8 cellular contexts compared by ENCODE assay signal in the genomic region with DNA sequence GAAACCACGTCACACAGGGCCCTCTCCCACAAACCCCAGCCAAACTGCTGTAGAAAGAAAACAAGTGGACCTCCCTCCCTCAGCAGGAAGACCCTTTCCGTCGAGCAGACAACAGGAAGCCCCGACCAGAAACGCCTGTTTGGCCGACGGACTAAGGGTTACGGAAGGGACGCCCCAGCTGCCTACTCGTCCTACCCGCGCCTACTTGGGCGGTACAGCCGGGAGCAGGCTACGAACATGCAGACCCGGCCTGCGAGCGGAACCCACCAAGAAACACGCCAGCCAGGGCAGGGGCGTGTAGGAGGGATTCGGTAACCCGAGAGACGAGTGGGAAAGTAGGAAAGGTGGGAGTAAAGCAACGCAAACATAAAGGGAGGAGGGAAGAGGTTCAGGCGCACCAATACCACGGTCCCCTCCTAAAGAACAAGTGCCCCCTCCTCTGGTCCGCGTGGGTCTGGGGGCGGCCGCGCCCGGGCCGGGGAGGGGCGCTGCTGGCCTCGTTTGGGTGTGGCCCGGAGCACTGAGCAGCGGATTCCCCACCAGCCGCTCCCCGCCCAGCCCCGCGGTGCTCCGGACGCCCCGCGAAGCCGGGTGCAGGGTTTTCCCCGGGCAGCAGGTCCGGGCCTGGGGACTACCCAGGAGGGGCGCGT. TPM values are rescaled to one million over a fixed set of nuclear protein-coding genes. Genes with fewer than 3 reads are reported as not detected.
DNase-seq lines count a peak whose midpoint lies in the region; ATAC-seq and TF ChIP-seq lines count a peak whose summit lies in the region.

No MANE protein-coding gene starts in this region.

- H3K4me1 Mint-ChIP-seq in IgD-negative memory B cell, result peaks cover 4 to 28% (median 26%) of the 10 kb centered on the region in 3 donors
- H3K4me1 Mint-ChIP-seq in activated CD4-positive, alpha-beta T cell treated with anti-CD3 and anti-CD28 coated beads, Interleukin-2, amount 10 ng/mL, durations not matched to agents 7 days and 5 days, result peaks cover 56% of the 10 kb centered on the region
- peaks cover 29% of the 10 kb centered on the region for H3K4me1 Mint-ChIP-seq in endothelial cell (ENCODE audit: unreplicated experiment)
- H3K4me1 Mint-ChIP-seq in natural killer cell treated with Interleukin-12 subunit alpha and Interleukin-12 subunit beta and Interleukin-15 and Interleukin-18, amount 100 ng/mL, for 72 hours (ENCODE audit: low read depth in 2 of 2), result peaks cover 48 to 55% of the 10 kb centered on the region in 2 donors

- no peak for DNase-seq in AG09309 (ENCODE audit: low read depth)
- DNase-seq in activated CD4-positive, alpha-beta T cell treated with anti-CD3 and anti-CD28 coated beads, Interleukin-2, amount 10 ng/mL, durations not matched to agents 7 days and 5 days, result peak; percentile 49
- DNase-seq in endothelial cell (ENCODE audit: low spot score), result peak; percentile 35
- DNase-seq in natural killer cell treated with Interleukin-12 subunit alpha and Interleukin-12 subunit beta and Interleukin-15 and Interleukin-18, amount 100 ng/mL, for 72 hours (ENCODE audit: low spot score), result peak; percentile 70
- no peak for DNase-seq in NCI-H1092 treated with DMSO at 0.1 percent for 48 hours (lab: John Stamatoyannopoulos, UW)
- no peak for DNase-seq in ACHN
- DNase-seq in NCI-H446 treated with DMSO at 0.1 percent for 48 hours (lab: John Stamatoyannopoulos, UW), result no peak

- peak overlapping the region; percentile 94 for H3K4me3 ChIP-seq in AG09309 (ENCODE audit: control insufficient read depth, low read depth, low read length)

- CTCF ChIA-PET in activated CD4-positive, alpha-beta T cell treated with anti-CD3 and anti-CD28 coated beads, Interleukin-2, amount 10 ng/mL, durations not matched to agents 7 days and 5 days (lab: Charles Lee), result interaction anchor here (0.8 to 3.3 kb wide), 9 partner anchors 9 to 459 kb away, joined by 3 to 17 read pairs (median 3); no protein-coding TSS in a partner anchor

- H3K27ac Mint-ChIP-seq in IgD-negative memory B cell (peak overlapping the region; percentile 38 to 96 (median 88)), endothelial cell (ENCODE audit: unreplicated experiment) (peak overlapping the region; percentile 81)
- peak overlapping the region; percentile 98 for H3K27ac Mint-ChIP-seq in activated CD4-positive, alpha-beta T cell treated with anti-CD3 and anti-CD28 coated beads, Interleukin-2, amount 10 ng/mL, durations not matched to agents 7 days and 5 days
- peak overlapping the region; percentile 75 to 93 for H3K27ac Mint-ChIP-seq in natural killer cell treated with Interleukin-12 subunit alpha and Interleukin-12 subunit beta and Interleukin-15 and Interleukin-18, amount 100 ng/mL, for 72 hours

- in situ Hi-C loops in ACHN (cut with HindIII; ENCODE audit: low pct_ligation_motif_present, low pct_unique_long_range_greater_than_20kb, low sequenced_read_pairs), result no loop called here

- peaks cover 2% of the 10 kb centered on the region for H3K36me3 Mint-ChIP-seq in IgD-negative memory B cell
- H3K36me3 Mint-ChIP-seq in activated CD4-positive, alpha-beta T cell treated with anti-CD3 and anti-CD28 coated beads, Interleukin-2, amount 10 ng/mL, durations not matched to agents 7 days and 5 days (ENCODE audit: low read depth), result peaks cover 40% of the 10 kb centered on the region
- no peaks in the 10 kb centered on the region for H3K36me3 Mint-ChIP-seq in endothelial cell (ENCODE audit: low read depth, unreplicated experiment)
- H3K36me3 Mint-ChIP-seq in natural killer cell treated with Interleukin-12 subunit alpha and Interleukin-12 subunit beta and Interleukin-15 and Interleukin-18, amount 100 ng/mL, for 72 hours, result no peaks in the 10 kb centered on the region

- H3K27me3 Mint-ChIP-seq in IgD-negative memory B cell, result no peaks in the 10 kb centered on the region
- H3K27me3 Mint-ChIP-seq in activated CD4-positive, alpha-beta T cell treated with anti-CD3 and anti-CD28 coated beads, Interleukin-2, amount 10 ng/mL, durations not matched to agents 7 days and 5 days, result no peaks in the 10 kb centered on the region
- H3K27me3 Mint-ChIP-seq in endothelial cell (ENCODE audit: unreplicated experiment), result peaks cover 5% of the 10 kb centered on the region
- H3K27me3 Mint-ChIP-seq in natural killer cell treated with Interleukin-12 subunit alpha and Interleukin-12 subunit beta and Interleukin-15 and Interleukin-18, amount 100 ng/mL, for 72 hours, result peaks cover 0 to 5% of the 10 kb centered on the region in 2 donors

- H3K9me3 Mint-ChIP-seq in IgD-negative memory B cell, result no peaks in the 10 kb centered on the region
- no peaks in the 10 kb centered on the region for H3K9me3 Mint-ChIP-seq in activated CD4-positive, alpha-beta T cell treated with anti-CD3 and anti-CD28 coated beads, Interleukin-2, amount 10 ng/mL, durations not matched to agents 7 days and 5 days
- no peaks in the 10 kb centered on the region for H3K9me3 Mint-ChIP-seq in endothelial cell (ENCODE audit: unreplicated experiment)
- H3K9me3 Mint-ChIP-seq in natural killer cell treated with Interleukin-12 subunit alpha and Interleukin-12 subunit beta and Interleukin-15 and Interleukin-18, amount 100 ng/mL, for 72 hours, result no peaks in the 10 kb centered on the region

- H3K4me3 Mint-ChIP-seq in IgD-negative memory B cell (peak overlapping the region; percentile 88 to 99 (median 96)), endothelial cell (ENCODE audit: unreplicated experiment) (peak overlapping the region; percentile 95)
- peak overlapping the region; percentile 95 for H3K4me3 Mint-ChIP-seq in activated CD4-positive, alpha-beta T cell treated with anti-CD3 and anti-CD28 coated beads, Interleukin-2, amount 10 ng/mL, durations not matched to agents 7 days and 5 days
- peak overlapping the region; percentile 90 for H3K4me3 Mint-ChIP-seq in natural killer cell treated with Interleukin-12 subunit alpha and Interleukin-12 subunit beta and Interleukin-15 and Interleukin-18, amount 100 ng/mL, for 72 hours

- TF ChIP-seq CTCF in AG09309 (IDR thresholded peaks at IDR 0.05; ENCODE audit: control insufficient read depth, insufficient read depth, low read depth, low read length, missing control alignments), result no peak
- TF ChIP-seq CTCF in endothelial cell (IDR thresholded peaks at IDR 0.05; ENCODE audit: unreplicated experiment), result no peak

- POLR2A ChIA-PET in activated CD4-positive, alpha-beta T cell treated with anti-CD3 and anti-CD28 coated beads, Interleukin-2, amount 10 ng/mL, durations not matched to agents 7 days and 5 days (lab: Charles Lee), result no interaction called here

- peak; percentile 56 to 62 for ATAC-seq in natural killer cell treated with Interleukin-12 subunit alpha and Interleukin-12 subunit beta and Interleukin-15 and Interleukin-18, amount 100 ng/mL, for 72 hours

RNA-seq across cellular contexts. Expression of a gene that starts 0.5 kb away (rescaled TPM):
- 459 TPM for polyA plus RNA-seq in IgD-negative memory B cell
- total RNA-seq in activated CD4-positive, alpha-beta T cell treated with anti-CD3 and anti-CD28 coated beads, Interleukin-2, amount 10 ng/mL, durations not matched to agents 7 days and 5 days, result 100 to 1,000 TPM; 561 to 662 TPM
- 241 TPM for total RNA-seq in endothelial cell (ENCODE audit: unreplicated experiment)
- 100 to 1,000 TPM; 152 to 263 TPM for total RNA-seq in natural killer cell treated with Interleukin-12 subunit alpha and Interleukin-12 subunit beta and Interleukin-15 and Interleukin-18, amount 100 ng/mL, for 72 hours

RNA-seq across cellular contexts. Expression of a gene that starts 43.6 kb away (rescaled TPM):
- 140 TPM for polyA plus RNA-seq in IgD-negative memory B cell
- 100 to 1,000 TPM; 367 to 412 TPM for total RNA-seq in activated CD4-positive, alpha-beta T cell treated with anti-CD3 and anti-CD28 coated beads, Interleukin-2, amount 10 ng/mL, durations not matched to agents 7 days and 5 days
- total RNA-seq in endothelial cell (ENCODE audit: unreplicated experiment), result 1,124 TPM
- total RNA-seq in natural killer cell treated with Interleukin-12 subunit alpha and Interleukin-12 subunit beta and Interleukin-15 and Interleukin-18, amount 100 ng/mL, for 72 hours, result 100 to 1,000 TPM; 113 to 239 TPM

Comparison
In these comparisons a context has a peak if more than half of its experiments do, and no peak if none do; other contexts are left out.
1. DNase-seq: peak in activated CD4-positive, alpha-beta T cell treated with anti-CD3 and anti-CD28 coated beads, Interleukin-2, amount 10 ng/mL, durations not matched to agents 7 days and 5 days (single experiment), endothelial cell (single experiment) and natural killer cell treated with Interleukin-12 subunit alpha and Interleukin-12 subunit beta and Interleukin-15 and Interleukin-18, amount 100 ng/mL, for 72 hours (single experiment); none in AG09309 (single experiment), NCI-H1092 treated with DMSO at 0.1 percent for 48 hours (single experiment), ACHN (single experiment) and NCI-H446 treated with DMSO at 0.1 percent for 48 hours (single experiment).
2. Peak in every context shown above with its lines, with median percentiles within 50 percentile points of each other: H3K27ac Mint-ChIP-seq and H3K4me3 Mint-ChIP-seq.